In genomic region chr19:19361075-19361594, GRCh38 we compare ENCODE assay signal across 8 cellular contexts. TPM values are rescaled to one million over a fixed set of nuclear protein-coding genes. Genes with fewer than 3 reads are reported as not detected.
DNase-seq lines count a peak whose midpoint lies in the region; ATAC-seq, FAIRE-seq and TF ChIP-seq lines count a peak whose summit lies in the region.

No MANE protein-coding gene starts in this region.

- POLR2A ChIA-PET in A549 (lab: Yijun Ruan, JAX) = no interaction called here
- POLR2A ChIA-PET in activated CD4-positive, alpha-beta memory T cell treated with anti-CD3 and anti-CD28 coated beads for 36 hours (lab: Charles Lee) = interaction anchor here (1.0 kb wide), 1 partner anchor 12 kb away, joined by 3 read pairs; no protein-coding TSS in a partner anchor

- CTCF ChIA-PET in A549 (lab: Yijun Ruan, JAX) = interaction anchor here (0.7 to 3.1 kb wide), 5 partner anchors 18 to 187 kb away, joined by 3 to 10 read pairs (median 4); no protein-coding TSS in a partner anchor
- CTCF ChIA-PET in activated CD4-positive, alpha-beta memory T cell treated with anti-CD3 and anti-CD28 coated beads for 36 hours (lab: Charles Lee) = interaction anchor here (0.8 to 11.8 kb wide), 6 partner anchors 10 to 145 kb away, joined by 3 to 215 read pairs (median 3); no protein-coding TSS in a partner anchor

- H3K4me1 ChIP-seq in A549 = 0 out of 3 replicates have a peak, but pooled peaks cover 4% of the 10 kb centered on the region

- 21% methylated on average over 12 of the region's 14 CpGs for WGBS in A549 (ENCODE audit: missing lambda C conversion rate)

- H3K9me3 ChIP-seq in A549 = no peaks in the 10 kb centered on the region

- no peak overlapping the region for H3K4me3 Mint-ChIP-seq in activated CD4-positive, alpha-beta memory T cell treated with anti-CD3 and anti-CD28 coated beads for 36 hours
- peak overlapping the region; percentile 67 for H3K4me3 Mint-ChIP-seq in memory B cell

- peak; percentile 70 to 84 for DNase-seq in A549 (ENCODE audit: low read depth in 1 of 2, low spot score in 1 of 2)
- DNase-seq in NCI-H774 (lab: John Stamatoyannopoulos, UW) = peak; percentile 67
- DNase-seq in activated CD4-positive, alpha-beta memory T cell treated with anti-CD3 and anti-CD28 coated beads for 36 hours = peak; percentile 88
- peak; percentile 86 for DNase-seq in ecto neural progenitor cell (ENCODE audit: low spot score)
- peak; percentile 61 to 62 for DNase-seq in memory B cell (ENCODE audit: low spot score in 2 of 2)
- DNase-seq in stimulated activated CD8-positive, alpha-beta memory T cell treated with anti-CD3 and anti-CD28 coated beads, Interleukin-15, amount 100 ng/mL, for 4 hours (ENCODE audit: low read depth in 2 of 2) = peak; percentile 19 to 37

- H3K4me3 ChIP-seq in A549 = no peak overlapping the region

- 0 out of 5 replicates have a peak, but pooled peaks of 1 of the 2 experiments have one; percentile 27 for TF ChIP-seq RAD21 in A549 (conservative IDR thresholded peaks at IDR 0.05 in 1 of 2, IDR thresholded peaks at IDR 0.05 in 1 of 2)

- TF ChIP-seq CTCF in A549 (IDR thresholded peaks at IDR 0.05) = peak; percentile 46

- H3K27ac Mint-ChIP-seq in activated CD4-positive, alpha-beta memory T cell treated with anti-CD3 and anti-CD28 coated beads for 36 hours = no peak overlapping the region
- peak overlapping the region; percentile 78 for H3K27ac Mint-ChIP-seq in memory B cell

- no peak overlapping the region for H3K4me2 ChIP-seq in A549

- H3K36me3 Mint-ChIP-seq in activated CD4-positive, alpha-beta memory T cell treated with anti-CD3 and anti-CD28 coated beads for 36 hours = peaks cover 7% of the 10 kb centered on the region
- H3K36me3 Mint-ChIP-seq in memory B cell = peaks cover 2% of the 10 kb centered on the region

- no peaks in the 10 kb centered on the region for H3K27me3 Mint-ChIP-seq in activated CD4-positive, alpha-beta memory T cell treated with anti-CD3 and anti-CD28 coated beads for 36 hours
- H3K27me3 Mint-ChIP-seq in memory B cell = no peaks in the 10 kb centered on the region

- no peak for FAIRE-seq in A549 (lab: Jason Lieb, UNC)

- peaks cover 29% of the 10 kb centered on the region for H3K4me1 Mint-ChIP-seq in activated CD4-positive, alpha-beta memory T cell treated with anti-CD3 and anti-CD28 coated beads for 36 hours (ENCODE audit: low read depth)
- H3K4me1 Mint-ChIP-seq in memory B cell = peaks cover 17% of the 10 kb centered on the region

- TF ChIP-seq EP300 in A549 (IDR thresholded peaks at IDR 0.05) = no peak

- TF ChIP-seq POLR2A in A549 (IDR thresholded peaks at IDR 0.05; ENCODE audit: low read length) = no peak

- H3K9me3 Mint-ChIP-seq in activated CD4-positive, alpha-beta memory T cell treated with anti-CD3 and anti-CD28 coated beads for 36 hours = no peaks in the 10 kb centered on the region
- no peaks in the 10 kb centered on the region for H3K9me3 Mint-ChIP-seq in memory B cell

- intact Hi-C loops in activated CD4-positive, alpha-beta memory T cell treated with anti-CD3 and anti-CD28 coated beads for 36 hours (cut with micrococcal nuclease) = loop anchor here (1.0 to 5.0 kb wide), 2 partner anchors 169 to 215 kb away; partner anchors contain the start of genes BORCS8 and RFXANK

- H3K27ac ChIP-seq in A549 = peak overlapping the region in 1 of 2 experiments; percentile 49; a peak in 1 of 6 replicates

- peak; percentile 86 to 89 for ATAC-seq in A549
- ATAC-seq in GM18502 (IDR thresholded peaks at IDR 0.05; ENCODE audit: poor library complexity, unreplicated experiment) = peak; percentile 82
- peak; percentile 50 for ATAC-seq in HG03565 (IDR thresholded peaks at IDR 0.05; ENCODE audit: unreplicated experiment)
- ATAC-seq in memory B cell (ENCODE audit: low read depth) = peak; percentile 61

TF ChIP-seq in A549, 52 proteins besides CTCF, POLR2A, EP300 and RAD21:
- TF ChIP-seq USF2 (IDR thresholded peaks at IDR 0.05) = peak; percentile 33; the same call in 1 of the 2 replicates
- TF ChIP-seq SREBF2 (IDR thresholded peaks at IDR 0.05) = no peak
- no peak for TF ChIP-seq RARB (CRISPR knock-in tag; IDR thresholded peaks at IDR 0.05)
- TF ChIP-seq RNF2 (IDR thresholded peaks at IDR 0.05; ENCODE audit: borderline replicate concordance, low read depth) = no peak
- peak; percentile 33; the same call in 1 of the 3 replicates for TF ChIP-seq SMC3 (IDR thresholded peaks at IDR 0.05)
- peak; percentile 82 for TF ChIP-seq MAX (IDR thresholded peaks at IDR 0.05)
- peak; percentile 43 for TF ChIP-seq MAFK (IDR thresholded peaks at IDR 0.05; ENCODE audit: partially characterized antibody)
- peak; percentile 82 for TF ChIP-seq MYC (IDR thresholded peaks at IDR 0.05; ENCODE audit: borderline replicate concordance, low read length)

RNA-seq across cellular contexts. Expression of gene MAU2, which starts 40.5 kb away (rescaled TPM):
- 8.5 and 14.0 TPM in 2 replicates for polyA plus RNA-seq in A549 (2011; rRNA removed)
- polyA plus RNA-seq in A549 (2012; cell fraction: cytosol; rRNA removed) = 9.2 and 15.5 TPM in 2 replicates
- 41.9 and 56.4 TPM in 2 replicates for polyA plus RNA-seq in A549 (2012; cell fraction: nucleus; rRNA removed)
- polyA plus RNA-seq in A549 (2017; fragmentation: RNase III; extraction: RNeasy Plus Mini Kit Qiagen cat#74134 plus additional on column Dnase treatment) = 10.0 to 11.6 TPM (median 11.5 TPM) in 3 replicates
- 35.7 and 41.3 TPM in 2 replicates for polyA minus RNA-seq in A549 (2011; rRNA and poly(A)+ RNA removed)
- 10 to 100 TPM; 38.6 to 40.9 TPM for total RNA-seq in activated CD4-positive, alpha-beta memory T cell treated with anti-CD3 and anti-CD28 coated beads for 36 hours

RNA-seq across cellular contexts. Expression of gene SUGP1, which starts 40.8 kb away (rescaled TPM):
- polyA plus RNA-seq in A549 (2011; rRNA removed) (17.6 and 21.9 TPM in 2 replicates), A549 (2017; fragmentation: RNase III; extraction: RNeasy Plus Mini Kit Qiagen cat#74134 plus additional on column Dnase treatment) (27.4 to 30.0 TPM (median 30.0 TPM) in 3 replicates)
- 24.0 and 24.9 TPM in 2 replicates for polyA plus RNA-seq in A549 (2012; cell fraction: cytosol; rRNA removed)
- 45.5 TPM in 2 replicates for polyA plus RNA-seq in A549 (2012; cell fraction: nucleus; rRNA removed)
- polyA minus RNA-seq in A549 (2011; rRNA and poly(A)+ RNA removed) = 24.0 and 27.0 TPM in 2 replicates
- total RNA-seq in activated CD4-positive, alpha-beta memory T cell treated with anti-CD3 and anti-CD28 coated beads for 36 hours = 10 to 100 TPM; 39.2 to 44.0 TPM

RNA-seq across cellular contexts. Expression of gene GATAD2A, which starts 44.3 kb away (rescaled TPM):
- polyA plus RNA-seq in A549 (2011; rRNA removed) (12.5 and 25.2 TPM in 2 replicates), A549 (2017; fragmentation: RNase III; extraction: RNeasy Plus Mini Kit Qiagen cat#74134 plus additional on column Dnase treatment) (28.4 to 29.3 TPM (median 28.9 TPM) in 3 replicates)
- polyA plus RNA-seq in A549 (2012; cell fraction: cytosol; rRNA removed) = 29.4 and 31.6 TPM in 2 replicates
- polyA plus RNA-seq in A549 (2012; cell fraction: nucleus; rRNA removed) = 31.3 and 36.8 TPM in 2 replicates
- polyA minus RNA-seq in A549 (2011; rRNA and poly(A)+ RNA removed) = 11.7 and 12.7 TPM in 2 replicates
- total RNA-seq in activated CD4-positive, alpha-beta memory T cell treated with anti-CD3 and anti-CD28 coated beads for 36 hours = 100 to 1,000 TPM; 114 TPM

Comparison
In these comparisons a context has a peak if more than half of its experiments do, and no peak if none do; other contexts are left out.
1. DNase-seq: peak in every context shown above with its lines; median percentile 88 in activated CD4-positive, alpha-beta memory T cell treated with anti-CD3 and anti-CD28 coated beads for 36 hours; 86 in ecto neural progenitor cell; 77 in A549; 67 in NCI-H774; 62 in memory B cell; 28 in stimulated activated CD8-positive, alpha-beta memory T cell treated with anti-CD3 and anti-CD28 coated beads, Interleukin-15, amount 100 ng/mL, for 4 hours.